3 cellular contexts compared by ENCODE assay signal in genomic region chr12:117457189-117457588, GRCh38.
"Had no signal": no experiment of that assay in that cellular context is flagged by ENCODE, and none has a peak within 500 bp of the region (broad histone marks: within the 10 kb centered on the region; RNA-seq: fewer than 3 reads in every experiment).

No MANE protein-coding gene starts in this region.

- DNase-seq: GDM1, GF-D8 had no signal

- ATAC-seq: GM12878 had no signal

- H3K4me3 ChIP-seq: GM12878 had no signal
